Comparison of ENCODE assay signal across 2 cellular contexts in the genomic region with DNA sequence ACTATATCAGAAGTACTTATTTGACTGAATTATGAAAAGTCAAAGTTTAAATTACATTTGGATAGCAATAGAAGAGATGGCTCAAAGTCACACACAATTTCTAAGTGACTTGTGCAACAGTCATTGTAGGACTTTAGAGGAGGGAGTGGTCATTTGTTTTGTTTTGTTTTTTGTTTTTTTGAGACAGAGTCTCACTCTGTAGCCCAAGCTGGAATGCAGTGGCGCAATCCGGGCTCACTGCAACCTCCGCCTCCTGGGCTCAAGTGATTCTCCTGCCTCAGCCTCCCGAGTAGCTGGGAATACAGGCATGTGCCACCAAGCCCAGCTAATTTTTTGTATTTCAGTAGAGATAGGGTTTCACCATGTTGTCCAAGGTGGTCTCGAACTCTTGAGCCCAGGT.
TF ChIP-seq lines count a peak whose summit lies in the region.
"Not testable (repeated sequence)": the region's sequence is repeated elsewhere in the genome, so short reads cannot be mapped to it uniquely, and the experiment has no call there.

No MANE protein-coding gene starts in this region.

TF ChIP-seq in A549, 52 proteins besides CTCF, POLR2A, EP300 and RAD21:
- peak in 1 of 2 experiments; percentile 37; a peak in 2 of 4 replicates for TF ChIP-seq CEBPB (IDR thresholded peaks at IDR 0.05)

TF ChIP-seq in HepG2, 621 proteins besides CTCF, POLR2A, EP300 and RAD21:
- TF ChIP-seq SOX6, SOX13 (IDR thresholded peaks at IDR 0.05): not testable (repeated sequence)
- peak; percentile 74 for TF ChIP-seq SOX6 (CRISPR knock-in tag; IDR thresholded peaks at IDR 0.05)
- TF ChIP-seq ZMYM3 (CRISPR knock-in tag; IDR thresholded peaks at IDR 0.05) = 0 out of 2 replicates have a peak, but pooled peaks have one; percentile 34
- TF ChIP-seq, protein P1, sequence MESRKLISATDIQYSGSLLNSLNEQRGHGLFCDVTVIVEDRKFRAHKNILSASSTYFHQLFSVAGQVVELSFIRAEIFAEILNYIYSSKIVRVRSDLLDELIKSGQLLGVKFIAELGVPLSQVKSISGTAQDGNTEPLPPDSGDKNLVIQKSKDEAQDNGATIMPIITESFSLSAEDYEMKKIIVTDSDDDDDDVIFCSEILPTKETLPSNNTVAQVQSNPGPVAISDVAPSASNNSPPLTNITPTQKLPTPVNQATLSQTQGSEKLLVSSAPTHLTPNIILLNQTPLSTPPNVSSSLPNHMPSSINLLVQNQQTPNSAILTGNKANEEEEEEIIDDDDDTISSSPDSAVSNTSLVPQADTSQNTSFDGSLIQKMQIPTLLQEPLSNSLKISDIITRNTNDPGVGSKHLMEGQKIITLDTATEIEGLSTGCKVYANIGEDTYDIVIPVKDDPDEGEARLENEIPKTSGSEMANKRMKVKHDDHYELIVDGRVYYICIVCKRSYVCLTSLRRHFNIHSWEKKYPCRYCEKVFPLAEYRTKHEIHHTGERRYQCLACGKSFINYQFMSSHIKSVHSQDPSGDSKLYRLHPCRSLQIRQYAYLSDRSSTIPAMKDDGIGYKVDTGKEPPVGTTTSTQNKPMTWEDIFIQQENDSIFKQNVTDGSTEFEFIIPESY (CRISPR knock-in tag; IDR thresholded peaks at IDR 0.05) = peak; percentile 72
- TF ChIP-seq ZMYM2 (CRISPR knock-in tag; IDR thresholded peaks at IDR 0.05) = 0 out of 2 replicates have a peak, but pooled peaks have one; percentile 42
- TF ChIP-seq, protein P2, sequence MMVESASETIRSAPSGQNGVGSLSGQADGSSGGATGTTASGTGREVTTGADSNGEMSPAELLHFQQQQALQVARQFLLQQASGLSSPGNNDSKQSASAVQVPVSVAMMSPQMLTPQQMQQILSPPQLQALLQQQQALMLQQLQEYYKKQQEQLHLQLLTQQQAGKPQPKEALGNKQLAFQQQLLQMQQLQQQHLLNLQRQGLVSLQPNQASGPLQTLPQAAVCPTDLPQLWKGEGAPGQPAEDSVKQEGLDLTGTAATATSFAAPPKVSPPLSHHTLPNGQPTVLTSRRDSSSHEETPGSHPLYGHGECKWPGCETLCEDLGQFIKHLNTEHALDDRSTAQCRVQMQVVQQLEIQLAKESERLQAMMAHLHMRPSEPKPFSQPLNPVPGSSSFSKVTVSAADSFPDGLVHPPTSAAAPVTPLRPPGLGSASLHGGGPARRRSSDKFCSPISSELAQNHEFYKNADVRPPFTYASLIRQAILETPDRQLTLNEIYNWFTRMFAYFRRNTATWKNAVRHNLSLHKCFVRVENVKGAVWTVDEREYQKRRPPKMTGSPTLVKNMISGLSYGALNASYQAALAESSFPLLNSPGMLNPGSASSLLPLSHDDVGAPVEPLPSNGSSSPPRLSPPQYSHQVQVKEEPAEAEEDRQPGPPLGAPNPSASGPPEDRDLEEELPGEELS (CRISPR knock-in tag; IDR thresholded peaks at IDR 0.05) = peak; percentile 55
- TF ChIP-seq POGZ (CRISPR knock-in tag; IDR thresholded peaks at IDR 0.05) = peak; percentile 70; the same call in 1 of the 2 replicates
- TF ChIP-seq, protein P3, sequence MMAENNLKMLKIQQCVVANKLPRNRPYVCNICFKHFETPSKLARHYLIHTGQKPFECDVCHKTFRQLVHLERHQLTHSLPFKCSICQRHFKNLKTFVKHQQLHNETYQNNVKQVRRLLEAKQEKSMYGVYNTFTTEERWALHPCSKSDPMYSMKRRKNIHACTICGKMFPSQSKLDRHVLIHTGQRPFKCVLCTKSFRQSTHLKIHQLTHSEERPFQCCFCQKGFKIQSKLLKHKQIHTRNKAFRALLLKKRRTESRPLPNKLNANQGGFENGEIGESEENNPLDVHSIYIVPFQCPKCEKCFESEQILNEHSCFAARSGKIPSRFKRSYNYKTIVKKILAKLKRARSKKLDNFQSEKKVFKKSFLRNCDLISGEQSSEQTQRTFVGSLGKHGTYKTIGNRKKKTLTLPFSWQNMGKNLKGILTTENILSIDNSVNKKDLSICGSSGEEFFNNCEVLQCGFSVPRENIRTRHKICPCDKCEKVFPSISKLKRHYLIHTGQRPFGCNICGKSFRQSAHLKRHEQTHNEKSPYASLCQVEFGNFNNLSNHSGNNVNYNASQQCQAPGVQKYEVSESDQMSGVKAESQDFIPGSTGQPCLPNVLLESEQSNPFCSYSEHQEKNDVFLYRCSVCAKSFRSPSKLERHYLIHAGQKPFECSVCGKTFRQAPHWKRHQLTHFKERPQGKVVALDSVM (CRISPR knock-in tag; IDR thresholded peaks at IDR 0.05) = peak; percentile 97
- peak; percentile 78 for TF ChIP-seq TEAD3 (CRISPR knock-in tag; optimal IDR thresholded peaks at IDR 0.05; ENCODE audit: borderline replicate concordance)
- 0 out of 2 replicates have a peak, but pooled peaks have one; percentile 17 for TF ChIP-seq ZMYM4 (CRISPR knock-in tag; IDR thresholded peaks at IDR 0.05)
- peak; percentile 61; the same call in 1 of the 2 replicates for TF ChIP-seq CEBPG (CRISPR knock-in tag; IDR thresholded peaks at IDR 0.05)
- peak; percentile 6; the same call in 1 of the 2 replicates for TF ChIP-seq FOXJ3 (CRISPR knock-in tag; IDR thresholded peaks at IDR 0.05; ENCODE audit: borderline replicate concordance)
- 0 out of 2 replicates have a peak, but pooled peaks have one; percentile 48 for TF ChIP-seq SOX5 (CRISPR knock-in tag; IDR thresholded peaks at IDR 0.05; ENCODE audit: borderline replicate concordance)
- TF ChIP-seq KDM1A (CRISPR knock-in tag; IDR thresholded peaks at IDR 0.05) = peak; percentile 76; the same call in 1 of the 2 replicates
- TF ChIP-seq SOX13 (CRISPR knock-in tag; conservative IDR thresholded peaks at IDR 0.05 in 1 of 2, IDR thresholded peaks at IDR 0.05 in 1 of 2) = peak in 1 of 2 experiments; percentile 74; a peak in 2 of 4 replicates
